8 cellular contexts compared by ENCODE assay signal in genomic region chr2:105802587-105802986, GRCh38. TPM values are rescaled to one million over a fixed set of nuclear protein-coding genes. Genes with fewer than 3 reads are reported as not detected.
DNase-seq lines count a peak whose midpoint lies in the region; ATAC-seq and TF ChIP-seq lines count a peak whose summit lies in the region.

No MANE protein-coding gene starts in this region.

- CTCF ChIA-PET in HEK293T (lab: Yijun Ruan, JAX), result interaction anchor here (0.7 kb wide), 1 partner anchor 16 kb away, joined by 3 read pairs; no protein-coding TSS in a partner anchor

- ATAC-seq in GM18511 (IDR thresholded peaks at IDR 0.05; ENCODE audit: unreplicated experiment), result peak; percentile 57
- peak; percentile 46 for ATAC-seq in HG02763 (IDR thresholded peaks at IDR 0.05; ENCODE audit: unreplicated experiment)
- no peak for ATAC-seq in right cardiac atrium

- intact Hi-C loops in right cardiac atrium (cut with DNase I), result no loop called here

- POLR2A ChIA-PET in HEK293T (lab: Yijun Ruan, JAX), result no interaction called here

- H3K9me3 Mint-ChIP-seq in T-helper 1 cell treated with Interleukin-12 subunit alpha and Interleukin-12 subunit beta and Interleukin-4 antibody, amounts not matched to agents 30 μg/mL and 1 μg/mL, for 36 hours, result no peaks in the 10 kb centered on the region

- H3K9me3 ChIP-seq in effector memory CD4-positive, alpha-beta T cell (ENCODE audit: control insufficient read depth, low read length), result no peaks in the 10 kb centered on the region
- H3K9me3 ChIP-seq in right cardiac atrium (ENCODE audit: control insufficient read depth, low read length), result no peaks in the 10 kb centered on the region

- H3K27ac Mint-ChIP-seq in T-helper 1 cell treated with Interleukin-12 subunit alpha and Interleukin-12 subunit beta and Interleukin-4 antibody, amounts not matched to agents 30 μg/mL and 1 μg/mL, for 36 hours, result peak overlapping the region; percentile 97

- H3K36me3 Mint-ChIP-seq in T-helper 1 cell treated with Interleukin-12 subunit alpha and Interleukin-12 subunit beta and Interleukin-4 antibody, amounts not matched to agents 30 μg/mL and 1 μg/mL, for 36 hours (ENCODE audit: low read depth), result peaks cover 35% of the 10 kb centered on the region

- WGBS in right cardiac atrium, result 75% methylated on average over 7 of the region's 7 CpGs

- H3K4me3 Mint-ChIP-seq in T-helper 1 cell treated with Interleukin-12 subunit alpha and Interleukin-12 subunit beta and Interleukin-4 antibody, amounts not matched to agents 30 μg/mL and 1 μg/mL, for 36 hours, result peak overlapping the region; percentile 67

- H3K4me1 Mint-ChIP-seq in T-helper 1 cell treated with Interleukin-12 subunit alpha and Interleukin-12 subunit beta and Interleukin-4 antibody, amounts not matched to agents 30 μg/mL and 1 μg/mL, for 36 hours (ENCODE audit: low read depth), result peaks cover 77% of the 10 kb centered on the region

- DNase-seq in effector memory CD4-positive, alpha-beta T cell, result peak; percentile 57 to 75 (median 60)
- no peak for DNase-seq in right cardiac atrium
- DNase-seq in NCI-H2171 (lab: John Stamatoyannopoulos, UW), result no peak
- no peak for DNase-seq in SK-N-DZ (ENCODE audit: low spot score)
- no peak for DNase-seq in HEK293T (ENCODE audit: extremely low spot score)

- H3K36me3 ChIP-seq in effector memory CD4-positive, alpha-beta T cell (ENCODE audit: control insufficient read depth, insufficient read depth, low read length), result no peaks in the 10 kb centered on the region

- no peaks in the 10 kb centered on the region for H3K27me3 Mint-ChIP-seq in T-helper 1 cell treated with Interleukin-12 subunit alpha and Interleukin-12 subunit beta and Interleukin-4 antibody, amounts not matched to agents 30 μg/mL and 1 μg/mL, for 36 hours (ENCODE audit: low read depth)

- no peak overlapping the region for H3K4me3 ChIP-seq in effector memory CD4-positive, alpha-beta T cell (ENCODE audit: insufficient read depth, low read depth, low read length, poor library complexity, severe bottlenecking)
- H3K4me3 ChIP-seq in right cardiac atrium (ENCODE audit: low read length), result no peak overlapping the region

- peak overlapping the region; percentile 75 for H3K27ac ChIP-seq in effector memory CD4-positive, alpha-beta T cell (ENCODE audit: insufficient read depth, low read length, poor library complexity, severe bottlenecking)
- no peak overlapping the region for H3K27ac ChIP-seq in right cardiac atrium (ENCODE audit: low read length)

- H3K4me1 ChIP-seq in effector memory CD4-positive, alpha-beta T cell (ENCODE audit: control insufficient read depth, insufficient read depth, low read length, poor library complexity, severe bottlenecking), result peaks cover 76% of the 10 kb centered on the region
- H3K4me1 ChIP-seq in right cardiac atrium (ENCODE audit: control insufficient read depth, insufficient read depth, low read length), result peaks cover 11% of the 10 kb centered on the region

- no peaks in the 10 kb centered on the region for H3K27me3 ChIP-seq in effector memory CD4-positive, alpha-beta T cell (replicated peaks; ENCODE audit: control insufficient read depth, insufficient read depth, low read length, poor library complexity, severe bottlenecking)
- no peaks in the 10 kb centered on the region for H3K27me3 ChIP-seq in right cardiac atrium (ENCODE audit: control insufficient read depth, insufficient read depth)

TF ChIP-seq in HEK293T, 16 proteins besides CTCF, POLR2A, EP300 and RAD21:
- no peak for TF ChIP-seq CTBP1 (IDR thresholded peaks at IDR 0.05; ENCODE audit: borderline replicate concordance)
- TF ChIP-seq ARNT (IDR thresholded peaks at IDR 0.05), result no peak
- TF ChIP-seq FOXA1 (IDR thresholded peaks at IDR 0.05), result no peak
- no peak for TF ChIP-seq L3MBTL2 (conservative IDR thresholded peaks at IDR 0.05)
- no peak for TF ChIP-seq FOXK2 (IDR thresholded peaks at IDR 0.05)
- TF ChIP-seq BHLHE40 (IDR thresholded peaks at IDR 0.05; ENCODE audit: borderline replicate concordance), result no peak
- no peak for TF ChIP-seq FOXM1 (IDR thresholded peaks at IDR 0.05; ENCODE audit: borderline replicate concordance)
- TF ChIP-seq LEF1 (IDR thresholded peaks at IDR 0.05; ENCODE audit: borderline replicate concordance), result no peak
- no peak for TF ChIP-seq HDGF (IDR thresholded peaks at IDR 0.05; ENCODE audit: borderline replicate concordance)
- TF ChIP-seq ZNF384 (IDR thresholded peaks at IDR 0.05), result no peak
- no peak for TF ChIP-seq PKNOX1 (IDR thresholded peaks at IDR 0.05)

RNA-seq across cellular contexts. Expression of gene NCK2, which starts 57.9 kb away (rescaled TPM):
- total RNA-seq in right cardiac atrium, result 10 to 100 TPM; 29.9 to 39.5 (median 32.1) TPM
- polyA plus RNA-seq in right cardiac atrium, result 30.9 TPM
- polyA plus RNA-seq in SK-N-DZ (2014; cell fraction: cytosol; rRNA removed), result 54.9 and 64.1 TPM in 2 replicates
- 18.0 and 25.8 TPM in 2 replicates for polyA plus RNA-seq in SK-N-DZ (2014; cell fraction: nucleus; rRNA removed)

Comparison
In these comparisons a context has a peak if more than half of its experiments do, and no peak if none do; other contexts are left out.
1. ATAC-seq: peak in GM18511 (single experiment) and HG02763 (single experiment); none in right cardiac atrium (0 of 2).
2. DNase-seq: peak in effector memory CD4-positive, alpha-beta T cell (3 of 3); none in right cardiac atrium (0 of 3), NCI-H2171 (single experiment), SK-N-DZ (single experiment) and HEK293T (single experiment).